Comparison of ENCODE assay signal across 8 cellular contexts in genomic region chr9:101028346-101029299, GRCh38. TPM values are rescaled to one million over a fixed set of nuclear protein-coding genes. Genes with fewer than 3 reads are reported as not detected.
DNase-seq lines count a peak whose midpoint lies in the region; ATAC-seq and TF ChIP-seq lines count a peak whose summit lies in the region.

TSS of gene PLPPR1 (plus strand) at chr9:101028727.

- peak within 1 kb of the TSS; percentile 55 for H2AFZ ChIP-seq in mesenchymal stem cell (ENCODE audit: low read depth, low read length)

- no peak within 1 kb of the TSS for H4K91ac ChIP-seq in mesenchymal stem cell (ENCODE audit: low read length)

- H3K27ac ChIP-seq in mesenchymal stem cell (ENCODE audit: low read length, poor library complexity, severe bottlenecking), result no peak within 1 kb of the TSS
- H3K27ac ChIP-seq in upper lobe of right lung, result no peak within 1 kb of the TSS

- H2BK5ac ChIP-seq in mesenchymal stem cell (ENCODE audit: low read depth, low read length, poor library complexity, severe bottlenecking), result peak within 1 kb of the TSS; percentile 22

- peaks cover 72% of the 10 kb centered on the region for H3K27me3 Mint-ChIP-seq in MCF 10A (ENCODE audit: insufficient read depth, unreplicated experiment)

- under 1% methylated on average over 83 of the region's 89 CpGs for WGBS in mesenchymal stem cell

- H4K8ac ChIP-seq in mesenchymal stem cell (ENCODE audit: low read length), result peak within 1 kb of the TSS; percentile 69

- no peaks in the 10 kb centered on the region for H3K4me1 Mint-ChIP-seq in MCF 10A (ENCODE audit: insufficient read depth, unreplicated experiment)

- H3K9ac ChIP-seq in endocrine pancreas (ENCODE audit: control insufficient read depth, insufficient read depth, low read length) (peak within 1 kb of the TSS; percentile 79), mesenchymal stem cell (ENCODE audit: low read length) (no peak within 1 kb of the TSS)

- no peaks in the 10 kb centered on the region for H3K36me3 ChIP-seq in endocrine pancreas (ENCODE audit: control insufficient read depth, insufficient read depth, low read length)
- H3K36me3 ChIP-seq in mesenchymal stem cell (ENCODE audit: control insufficient read depth in 1 of 2, insufficient read depth in 2 of 2, low read depth in 1 of 2, low read length in 2 of 2), result no peaks in the 10 kb centered on the region
- no peaks in the 10 kb centered on the region for H3K36me3 ChIP-seq in upper lobe of right lung

- H3K4me3 ChIP-seq in endocrine pancreas (ENCODE audit: control insufficient read depth, insufficient read depth, low read length) (peak within 1 kb of the TSS; percentile 42), mesenchymal stem cell (ENCODE audit: insufficient read depth in 1 of 2, low read depth in 1 of 2, low read length in 2 of 2) (peak within 1 kb of the TSS; percentile 58 to 73), upper lobe of right lung (peak within 1 kb of the TSS; percentile 45)

- H3K4me3 Mint-ChIP-seq in MCF 10A (ENCODE audit: unreplicated experiment), result no peak within 1 kb of the TSS

- H3K27ac Mint-ChIP-seq in MCF 10A (ENCODE audit: low read depth, unreplicated experiment), result no peak within 1 kb of the TSS

- CTCF ChIA-PET in MCF 10A (lab: Yijun Ruan, JAX), result no interaction called here

- no peak within 1 kb of the TSS for H3K14ac ChIP-seq in mesenchymal stem cell (ENCODE audit: low read length in 2 of 2)

- TF ChIP-seq CTCF in MCF 10A (IDR thresholded peaks at IDR 0.05; ENCODE audit: unreplicated experiment), result no peak
- no peak for TF ChIP-seq CTCF in upper lobe of right lung (IDR thresholded peaks at IDR 0.05)

- H3K18ac ChIP-seq in mesenchymal stem cell (ENCODE audit: low read depth in 1 of 2, low read length in 2 of 2), result no peak within 1 kb of the TSS

- intact Hi-C loops in MCF 10A (cut with micrococcal nuclease) (no loop called here), upper lobe of right lung (cut with DNase I) (no loop called here)

- no peak within 1 kb of the TSS for H3K23ac ChIP-seq in mesenchymal stem cell (ENCODE audit: low read length in 2 of 2)

- H3K27me3 ChIP-seq in endocrine pancreas (ENCODE audit: control insufficient read depth, insufficient read depth, low read length) (no peaks in the 10 kb centered on the region), mesenchymal stem cell (ENCODE audit: control insufficient read depth in 1 of 2, insufficient read depth in 1 of 2, low read length in 2 of 2) (peaks cover 39 to 52% of the 10 kb centered on the region in 2 experiments), upper lobe of right lung (peaks cover 22% of the 10 kb centered on the region)

- no peak within 1 kb of the TSS for H2BK120ac ChIP-seq in mesenchymal stem cell (ENCODE audit: low read depth, low read length)

- ATAC-seq in upper lobe of right lung (peak; percentile 94), GM19035 (IDR thresholded peaks at IDR 0.05; ENCODE audit: unreplicated experiment) (no peak)

- no peak within 1 kb of the TSS for H2BK15ac ChIP-seq in mesenchymal stem cell (ENCODE audit: low read depth, poor library complexity, severe bottlenecking)

- in situ Hi-C loops in T47D (cut with HindIII; ENCODE audit: low pct_unique_long_range_greater_than_20kb, low sequenced_read_pairs), result no loop called here

- no TSS peak for BruUV-seq in MCF 10A (replicated peaks; lab: Mats Ljungman, UMichigan)

- no peak within 1 kb of the TSS for H2BK12ac ChIP-seq in mesenchymal stem cell (ENCODE audit: low read length in 2 of 2)

- H2AK5ac ChIP-seq in mesenchymal stem cell (ENCODE audit: low read length, severe bottlenecking), result no peak within 1 kb of the TSS

- POLR2A ChIA-PET in MCF 10A (lab: Yijun Ruan, JAX), result interaction anchor here (0.6 kb wide), 1 partner anchor 17 kb away, joined by 3 read pairs; no protein-coding TSS in a partner anchor

- no peaks in the 10 kb centered on the region for H3K36me3 Mint-ChIP-seq in MCF 10A (ENCODE audit: insufficient read depth, unreplicated experiment)

- no peaks in the 10 kb centered on the region for H3K9me3 Mint-ChIP-seq in MCF 10A (ENCODE audit: unreplicated experiment)

- H3K79me1 ChIP-seq in mesenchymal stem cell (replicated peaks; ENCODE audit: low read length, poor library complexity, severe bottlenecking), result no peaks in the 10 kb centered on the region

- peak within 1 kb of the TSS in 1 of 2 experiments; percentile 35 for H3K4ac ChIP-seq in mesenchymal stem cell (ENCODE audit: low read depth in 1 of 2, low read length in 2 of 2)

- H3K9me3 ChIP-seq in endocrine pancreas (ENCODE audit: control insufficient read depth, low read length) (no peaks in the 10 kb centered on the region), mesenchymal stem cell (ENCODE audit: control insufficient read depth, low read length) (no peaks in the 10 kb centered on the region), upper lobe of right lung (no peaks in the 10 kb centered on the region)

- peak within 1 kb of the TSS; percentile 58 for H3K4me2 ChIP-seq in mesenchymal stem cell (ENCODE audit: low read length, poor library complexity, severe bottlenecking)

- peaks cover 4% of the 10 kb centered on the region for H3K4me1 ChIP-seq in endocrine pancreas (ENCODE audit: control insufficient read depth, insufficient read depth, low read length)
- peaks cover 16% of the 10 kb centered on the region for H3K4me1 ChIP-seq in mesenchymal stem cell (ENCODE audit: control insufficient read depth, insufficient read depth, low read depth, low read length)
- H3K4me1 ChIP-seq in upper lobe of right lung, result no peaks in the 10 kb centered on the region

- DNase-seq in T47D (ENCODE audit: low read depth in 1 of 2, low spot score in 1 of 2) (peak; percentile 66 to 74), MCF 10A (ENCODE audit: unreplicated experiment) (no peak), NOMO-1 (lab: John Stamatoyannopoulos, UW; ENCODE audit: unreplicated experiment in 2 of 2) (peak; percentile 4 to 27), mesenchymal stem cell (peak; percentile 13), upper lobe of right lung (peak; percentile 88)
- no peak for DNase-seq in effector CD4-positive, alpha-beta T cell

RNA-seq across cellular contexts. Expression of gene PLPPR1, which starts in this region (rescaled TPM):
- total RNA-seq in MCF 10A (2022) (not detected in 2 replicates), upper lobe of right lung (5.0 TPM)
- polyA plus RNA-seq in mesenchymal stem cell (2013, experiment 1 of 2), result not detected
- polyA plus RNA-seq in mesenchymal stem cell (2013, experiment 2 of 2), result not detected

Comparison
In these comparisons a context has a peak if more than half of its experiments do, and no peak if none do; other contexts are left out.
1. DNase-seq: peak in T47D (2 of 2), NOMO-1 (2 of 2), mesenchymal stem cell (single experiment) and upper lobe of right lung (single experiment); none in MCF 10A (single experiment) and effector CD4-positive, alpha-beta T cell (single experiment).
2. Peak in every context shown above with its lines, with median percentiles within 50 percentile points of each other: H3K4me3 ChIP-seq.